In the genomic region with DNA sequence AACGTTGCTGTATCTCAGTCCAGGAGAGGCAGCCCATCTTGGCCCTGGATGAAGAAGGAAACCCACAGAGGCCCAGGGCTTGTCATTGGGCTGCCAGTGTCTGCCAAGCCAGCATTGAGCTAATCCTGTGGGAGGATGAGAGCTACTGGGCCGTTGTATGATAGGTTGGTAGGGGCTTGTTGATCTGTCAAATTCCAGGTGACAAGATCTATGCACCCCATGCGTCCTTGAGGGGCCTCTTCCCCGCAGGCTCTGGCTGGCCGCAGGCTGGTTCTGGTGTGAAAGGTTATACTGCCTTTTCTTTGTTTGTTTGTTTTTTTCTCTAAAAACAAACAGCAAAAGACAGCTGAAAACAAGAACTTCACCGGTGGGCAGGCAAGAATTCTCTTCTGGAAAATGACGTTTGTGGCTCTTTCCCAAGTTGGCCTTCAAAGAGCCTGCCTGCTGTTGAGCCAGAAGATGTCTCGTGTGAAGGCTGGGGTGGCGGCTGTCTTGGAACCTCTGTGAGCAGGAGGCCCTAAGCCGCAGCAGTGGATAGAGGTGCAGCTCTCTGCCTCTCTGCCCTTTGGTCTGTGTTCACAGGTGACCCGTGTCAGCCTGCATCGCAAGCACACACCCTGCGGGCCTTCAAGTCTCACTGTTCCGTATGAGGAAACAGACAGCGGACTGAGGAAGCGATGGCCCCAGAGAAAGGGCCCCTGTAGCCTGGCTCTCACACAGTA, we compare ENCODE assay signal across 13 cellular contexts. TPM values are rescaled to one million over a fixed set of nuclear protein-coding genes. Genes with fewer than 3 reads are reported as not detected.
A peak's percentile ranks its signal among the peaks of the same experiment; 100 is the strongest.
DNase-seq lines count a peak whose midpoint lies in the region; ATAC-seq and TF ChIP-seq lines count a peak whose summit lies in the region.
"Had no signal": no experiment of that assay in that cellular context is flagged by ENCODE, and none has a peak within 500 bp of the region (broad histone marks: within the 10 kb centered on the region; RNA-seq: fewer than 3 reads in every experiment).

No MANE protein-coding gene starts in this region.

- H3K27me3 ChIP-seq in right lobe of liver (no peaks in the 10 kb centered on the region), stomach (no peaks in the 10 kb centered on the region), foreskin keratinocyte (no peaks in the 10 kb centered on the region)

- H3K9me3 ChIP-seq in right lobe of liver (no peaks in the 10 kb centered on the region), stomach (no peaks in the 10 kb centered on the region)

- ATAC-seq in right lobe of liver (peak; percentile 73 to 83 (median 78)), foreskin keratinocyte (no peak), GM21717 (IDR thresholded peaks at IDR 0.05; ENCODE audit: unreplicated experiment) (no peak)

- TF ChIP-seq POLR2A in right lobe of liver (IDR thresholded peaks at IDR 0.05) = no peak
- TF ChIP-seq POLR2A in stomach (IDR thresholded peaks at IDR 0.05) = no peak

- TF ChIP-seq CTCF in right lobe of liver (IDR thresholded peaks at IDR 0.05) (no peak), stomach (IDR thresholded peaks at IDR 0.05) (no peak), foreskin keratinocyte (conservative IDR thresholded peaks at IDR 0.05) (no peak)

- 27% methylated on average over 7 of the region's 16 CpGs for WGBS in right lobe of liver (ENCODE audit: insufficient coverage, low coverage, low lambda C conversion rate, missing lambda C conversion rate)
- 44 to 65% (median 50%) methylated on average over 16 of the region's 16 CpGs for WGBS in stomach, 5 donors

- no peak for TF ChIP-seq EP300 in stomach (IDR thresholded peaks at IDR 0.05)

- H3K27ac ChIP-seq in cingulate gyrus (ENCODE audit: low read depth, low read length) (peak overlapping the region; percentile 29), right lobe of liver (peak overlapping the region; percentile 64 to 87 (median 81)), stomach (peak overlapping the region; percentile 62 to 92 (median 90)), foreskin keratinocyte (no peak overlapping the region)

- H3K4me1 ChIP-seq in right lobe of liver = peaks cover 0 to 36% (median 19%) of the 10 kb centered on the region in 4 donors
- peaks cover 38 to 62% (median 41%) of the 10 kb centered on the region in 4 donors for H3K4me1 ChIP-seq in stomach
- H3K4me1 ChIP-seq in foreskin keratinocyte = peaks cover 10% of the 10 kb centered on the region

- H3K36me3 ChIP-seq in right lobe of liver (peaks cover 0 to 30% (median 4%) of the 10 kb centered on the region in 4 donors), stomach (peaks cover 43 to 60% (median 50%) of the 10 kb centered on the region in 4 donors)

- no peak overlapping the region for H3K4me3 ChIP-seq in right lobe of liver
- no peak overlapping the region for H3K4me3 ChIP-seq in stomach

- DNase-seq in NOMO-1 (lab: John Stamatoyannopoulos, UW; ENCODE audit: unreplicated experiment in 2 of 2) = peak; percentile 8 to 24
- peak; percentile 69 to 84 (median 70) for DNase-seq in right lobe of liver
- DNase-seq in stomach = peak; percentile 72
- DNase-seq in foreskin keratinocyte = no peak
- DNase-seq in SHP77 treated with DMSO at 0.1 percent for 48 hours (lab: John Stamatoyannopoulos, UW) = no peak
- no peak for DNase-seq in NCI-H748 (lab: John Stamatoyannopoulos, UW; ENCODE audit: unreplicated experiment)
- DNase-seq: activated CD4-positive, alpha-beta T cell treated with anti-CD3 and anti-CD28 coated beads, Interleukin-2, amount 50 U/mL, for 1 hour; cerebellar nuclear complex; MM.1S; stimulated activated CD4-positive, alpha-beta T cell treated with anti-CD3 and anti-CD28 coated beads, Interleukin-4, amount 100 ng/mL, for 24 hours had no signal

- intact Hi-C loops in right lobe of liver (cut with DNase I) (no loop called here), stomach (cut with DNase I; ENCODE audit: low total_unique reads) (no loop called here)

RNA-seq across cellular contexts. Expression of gene CYP17A1, which starts 23.3 kb away (rescaled TPM):
- total RNA-seq in right lobe of liver (1 to 10 TPM in 4 of 6 experiments, under 1 TPM in 2; 0.61 to 4.2 (median 1.5) TPM), stomach (not detected), foreskin keratinocyte (not detected in 2 replicates)
- polyA plus RNA-seq in stomach (100 to 1,000 TPM in 1 of 3 donors, under 1 TPM in 2; 0.30 to 106 (median 0.37) TPM), foreskin keratinocyte (not detected in 2 replicates)
- polyA plus RNA-seq: keratinocyte had no signal

RNA-seq across cellular contexts. Expression of gene BORCS7, which starts 40.2 kb away (rescaled TPM):
- total RNA-seq in right lobe of liver = 10 to 100 TPM; 14.2 to 36.4 (median 28.1) TPM
- total RNA-seq in stomach = 10 to 100 TPM in 4 of 5 donors, 1 to 10 TPM in 1; 9.9 to 59.3 (median 32.6) TPM
- polyA plus RNA-seq in stomach = 10 to 100 TPM; 20.0 to 39.0 (median 33.1) TPM
- 7.3 and 8.4 TPM in 2 replicates for total RNA-seq in foreskin keratinocyte
- polyA plus RNA-seq in foreskin keratinocyte = 7.4 and 8.9 TPM in 2 replicates

RNA-seq across cellular contexts. Expression of gene AS3MT, which starts 55.4 kb away (rescaled TPM):
- 10 to 100 TPM in 4 of 6 experiments, 1 to 10 TPM in 2; 5.3 to 23.2 (median 14.4) TPM for total RNA-seq in right lobe of liver
- 1 to 10 TPM in 3 of 5 donors, under 1 TPM in 1, not detected in 1; 0.43 to 7.6 (median 4.4) TPM for total RNA-seq in stomach
- polyA plus RNA-seq in stomach = 1 to 10 TPM; 3.6 to 6.4 (median 3.9) TPM
- 4.4 and 6.4 TPM in 2 replicates for total RNA-seq in foreskin keratinocyte
- 4.0 and 7.9 TPM in 2 replicates for polyA plus RNA-seq in foreskin keratinocyte

Comparison
In these comparisons a context has a peak if more than half of its experiments do, and no peak if none do; other contexts are left out.
1. DNase-seq: peak in NOMO-1 (2 of 2), right lobe of liver (3 of 3) and stomach (single experiment); none in foreskin keratinocyte (0 of 2), SHP77 treated with DMSO at 0.1 percent for 48 hours (single experiment) and NCI-H748 (single experiment).
2. ATAC-seq: peak in right lobe of liver (4 of 4); none in foreskin keratinocyte (single experiment) and GM21717 (single experiment).